Comparison of ENCODE assay signal across 8 cellular contexts in the genomic region with DNA sequence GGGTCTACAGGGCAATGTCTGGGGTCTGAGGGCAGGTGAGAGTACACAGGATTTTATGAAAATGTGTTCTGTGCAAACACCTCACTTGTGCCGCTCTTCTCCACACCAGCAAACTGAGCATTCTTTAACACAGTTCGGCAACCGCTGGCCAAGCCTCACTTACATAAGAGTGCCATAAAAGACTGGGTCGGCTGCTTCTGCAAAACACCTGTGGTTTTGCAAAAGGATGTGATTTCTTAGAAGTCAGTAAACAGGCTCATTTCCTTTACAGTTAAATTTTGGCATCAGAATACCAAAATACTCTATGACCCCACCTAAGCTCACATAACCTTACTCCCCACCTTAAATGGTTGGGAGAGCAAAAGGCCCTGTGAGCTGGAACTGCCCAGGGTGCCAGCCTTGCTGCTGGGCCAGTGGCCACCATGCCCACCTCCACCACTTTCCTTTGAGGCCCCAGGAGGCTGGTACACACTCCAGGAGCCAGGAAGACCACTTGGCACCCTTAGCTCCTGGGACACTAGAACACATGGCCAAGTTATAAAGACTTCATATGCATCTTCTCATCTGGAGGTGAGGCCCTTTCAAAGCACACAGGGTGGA. TPM values are rescaled to one million over a fixed set of nuclear protein-coding genes. Genes with fewer than 3 reads are reported as not detected.
A peak's percentile ranks its signal among the peaks of the same experiment; 100 is the strongest.
DNase-seq lines count a peak whose midpoint lies in the region; ATAC-seq and TF ChIP-seq lines count a peak whose summit lies in the region.

No MANE protein-coding gene starts in this region.

- TF ChIP-seq CTCF in mesothelial cell of epicardium (IDR thresholded peaks at IDR 0.05; ENCODE audit: unreplicated experiment) = no peak

- no peaks in the 10 kb centered on the region for H3K27me3 Mint-ChIP-seq in activated naive CD8-positive, alpha-beta T cell
- no peaks in the 10 kb centered on the region for H3K27me3 Mint-ChIP-seq in mesothelial cell of epicardium (ENCODE audit: low read depth)

- DNase-seq in DMS79 treated with DMSO at 0.1 percent for 48 hours (lab: John Stamatoyannopoulos, UW) (peak; percentile 18), DMS79 (lab: John Stamatoyannopoulos, UW) (no peak), mesothelial cell of epicardium (ENCODE audit: low spot score in 2 of 2, unreplicated experiment in 2 of 2) (no peak), cerebellum (ENCODE audit: low spot score) (no peak)
- peak in 1 of 2 donors; percentile 67 for DNase-seq in stimulated activated effector memory CD8-positive, alpha-beta T cell treated with anti-CD3 and anti-CD28 coated beads, Interleukin-12 subunit alpha, Interleukin-12 subunit beta, amount 100 ng/mL, for 72 hours (ENCODE audit: low spot score in 2 of 2)

- H3K9me3 Mint-ChIP-seq in activated naive CD8-positive, alpha-beta T cell (ENCODE audit: low read depth) = no peaks in the 10 kb centered on the region
- H3K9me3 Mint-ChIP-seq in stimulated activated effector memory CD8-positive, alpha-beta T cell treated with anti-CD3 and anti-CD28 coated beads, Interleukin-12 subunit alpha, Interleukin-12 subunit beta, amount 100 ng/mL, for 72 hours = no peaks in the 10 kb centered on the region
- no peaks in the 10 kb centered on the region for H3K9me3 Mint-ChIP-seq in mesothelial cell of epicardium

- peaks cover 90% of the 10 kb centered on the region for H3K4me1 Mint-ChIP-seq in activated naive CD8-positive, alpha-beta T cell (ENCODE audit: low read depth)
- H3K4me1 Mint-ChIP-seq in stimulated activated effector memory CD8-positive, alpha-beta T cell treated with anti-CD3 and anti-CD28 coated beads, Interleukin-12 subunit alpha, Interleukin-12 subunit beta, amount 100 ng/mL, for 72 hours = peaks cover 87% of the 10 kb centered on the region
- H3K4me1 Mint-ChIP-seq in mesothelial cell of epicardium = peaks cover 12% of the 10 kb centered on the region

- peak; percentile 58 for ATAC-seq in HG03460 (IDR thresholded peaks at IDR 0.05; ENCODE audit: unreplicated experiment)
- ATAC-seq in stimulated activated effector memory CD8-positive, alpha-beta T cell treated with anti-CD3 and anti-CD28 coated beads, Interleukin-12 subunit alpha, Interleukin-12 subunit beta, amount 100 ng/mL, for 72 hours = peak; percentile 75
- no peak for ATAC-seq in GM19324 (IDR thresholded peaks at IDR 0.05; ENCODE audit: low FRiP score, unreplicated experiment)

- peak overlapping the region; percentile 90 for H3K27ac Mint-ChIP-seq in activated naive CD8-positive, alpha-beta T cell
- peak overlapping the region; percentile 86 for H3K27ac Mint-ChIP-seq in stimulated activated effector memory CD8-positive, alpha-beta T cell treated with anti-CD3 and anti-CD28 coated beads, Interleukin-12 subunit alpha, Interleukin-12 subunit beta, amount 100 ng/mL, for 72 hours
- no peak overlapping the region for H3K27ac Mint-ChIP-seq in mesothelial cell of epicardium

- H3K36me3 Mint-ChIP-seq in activated naive CD8-positive, alpha-beta T cell = peaks cover 4% of the 10 kb centered on the region
- peaks cover 36% of the 10 kb centered on the region for H3K36me3 Mint-ChIP-seq in stimulated activated effector memory CD8-positive, alpha-beta T cell treated with anti-CD3 and anti-CD28 coated beads, Interleukin-12 subunit alpha, Interleukin-12 subunit beta, amount 100 ng/mL, for 72 hours
- peaks cover 9% of the 10 kb centered on the region for H3K36me3 Mint-ChIP-seq in mesothelial cell of epicardium

- H3K4me3 Mint-ChIP-seq in activated naive CD8-positive, alpha-beta T cell = peak overlapping the region; percentile 69
- H3K4me3 Mint-ChIP-seq in stimulated activated effector memory CD8-positive, alpha-beta T cell treated with anti-CD3 and anti-CD28 coated beads, Interleukin-12 subunit alpha, Interleukin-12 subunit beta, amount 100 ng/mL, for 72 hours = peak overlapping the region; percentile 69
- no peak overlapping the region for H3K4me3 Mint-ChIP-seq in mesothelial cell of epicardium

RNA-seq across cellular contexts. Expression of a gene that starts 22.0 kb away (rescaled TPM):
- total RNA-seq in mesothelial cell of epicardium = 192 to 209 TPM (median 204 TPM) in 3 replicates
- 45.8 TPM for total RNA-seq in cerebellum
